In the genomic region with DNA sequence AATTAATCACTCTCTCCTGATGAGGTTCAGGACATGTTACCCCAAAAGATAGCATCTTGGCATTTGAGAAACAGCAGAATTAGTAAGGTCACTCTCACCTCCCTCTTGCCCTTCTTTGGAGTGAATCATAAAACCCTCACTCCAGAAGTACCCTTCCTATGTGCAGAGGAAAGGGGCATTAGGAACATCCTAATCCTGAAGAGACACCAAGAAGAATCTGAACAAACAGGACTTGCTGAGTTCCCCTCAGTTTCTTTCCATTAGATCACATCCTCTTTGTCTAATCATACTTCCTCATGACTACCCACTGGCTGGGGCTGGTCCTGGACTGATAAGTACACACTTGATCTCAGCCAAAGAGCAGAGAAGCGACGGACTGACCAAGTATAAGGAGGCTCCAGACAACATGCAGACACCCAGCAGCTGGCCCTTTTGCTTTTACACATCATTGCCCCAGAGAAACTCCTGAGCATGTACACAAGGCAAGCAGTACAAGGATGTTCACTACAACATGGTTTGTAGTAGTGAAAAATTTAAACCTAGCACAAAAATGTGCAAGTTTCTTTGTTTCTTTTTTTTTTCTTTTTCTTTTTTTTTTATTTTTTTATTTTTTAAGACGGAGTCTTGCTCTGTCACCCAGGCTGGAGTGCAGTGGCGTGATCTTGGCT, we compare ENCODE assay signal across 8 cellular contexts. TPM values are rescaled to one million over a fixed set of nuclear protein-coding genes. Genes with fewer than 3 reads are reported as not detected.
DNase-seq lines count a peak whose midpoint lies in the region; ATAC-seq and TF ChIP-seq lines count a peak whose summit lies in the region.

No MANE protein-coding gene starts in this region.

- no peak overlapping the region for H3K27ac ChIP-seq in ascending aorta

- H3K27me3 Mint-ChIP-seq in activated T-cell treated with anti-CD3 and anti-CD28 coated beads, Interleukin-2, amount 50 U/mL, for 24 hours: peaks cover 15% of the 10 kb centered on the region
- H3K27me3 Mint-ChIP-seq in immature natural killer cell (ENCODE audit: low read depth in 3 of 3): peaks cover 1 to 5% (median 3%) of the 10 kb centered on the region in 3 donors

- H3K27me3 ChIP-seq in ascending aorta: no peaks in the 10 kb centered on the region

- intact Hi-C loops in ascending aorta (cut with DNase I): no loop called here

- H3K4me3 ChIP-seq in ascending aorta: no peak overlapping the region

- H3K36me3 ChIP-seq in ascending aorta: no peaks in the 10 kb centered on the region

- peaks cover 3% of the 10 kb centered on the region for H3K9me3 Mint-ChIP-seq in activated T-cell treated with anti-CD3 and anti-CD28 coated beads, Interleukin-2, amount 50 U/mL, for 24 hours
- peaks cover 0 to 2% (median 0%) of the 10 kb centered on the region in 6 donors for H3K9me3 Mint-ChIP-seq in immature natural killer cell

- no peaks in the 10 kb centered on the region for H3K36me3 Mint-ChIP-seq in activated T-cell treated with anti-CD3 and anti-CD28 coated beads, Interleukin-2, amount 50 U/mL, for 24 hours (ENCODE audit: low read depth)
- H3K36me3 Mint-ChIP-seq in immature natural killer cell: no peaks in the 10 kb centered on the region

- no peak for TF ChIP-seq CTCF in ascending aorta (IDR thresholded peaks at IDR 0.05)

- no peaks in the 10 kb centered on the region for H3K9me3 ChIP-seq in ascending aorta

- H3K4me3 Mint-ChIP-seq in activated T-cell treated with anti-CD3 and anti-CD28 coated beads, Interleukin-2, amount 50 U/mL, for 24 hours: no peak overlapping the region
- no peak overlapping the region for H3K4me3 Mint-ChIP-seq in immature natural killer cell

- no peaks in the 10 kb centered on the region for H3K4me1 ChIP-seq in ascending aorta

- H3K4me1 Mint-ChIP-seq in activated T-cell treated with anti-CD3 and anti-CD28 coated beads, Interleukin-2, amount 50 U/mL, for 24 hours (ENCODE audit: low read depth): peaks cover 8% of the 10 kb centered on the region
- no peaks in the 10 kb centered on the region for H3K4me1 Mint-ChIP-seq in immature natural killer cell

- no peak for DNase-seq in activated T-cell treated with anti-CD3 and anti-CD28 coated beads, Interleukin-2, amount 50 U/mL, for 24 hours
- DNase-seq in activated T-cell treated with anti-CD3 and anti-CD28 coated beads for 4 hours (no peak), ascending aorta (ENCODE audit: low spot score in 2 of 2) (peak; percentile 40 to 66), midbrain (lab: John Stamatoyannopoulos, UW) (peak; percentile 35), NCI-H526 treated with DMSO at 0.1 percent for 48 hours (lab: John Stamatoyannopoulos, UW) (no peak), SW 1271 (lab: John Stamatoyannopoulos, UW) (no peak), immature natural killer cell (no peak)

- ATAC-seq in HG03442 (IDR thresholded peaks at IDR 0.05; ENCODE audit: unreplicated experiment): peak; percentile 77

- H3K27ac Mint-ChIP-seq in activated T-cell treated with anti-CD3 and anti-CD28 coated beads, Interleukin-2, amount 50 U/mL, for 24 hours: peak overlapping the region; percentile 73
- no peak overlapping the region for H3K27ac Mint-ChIP-seq in immature natural killer cell

RNA-seq across cellular contexts. Expression of gene TM6SF1, which starts 15.0 kb away (rescaled TPM):
- total RNA-seq in ascending aorta: 6.3 TPM
- polyA plus RNA-seq in immature natural killer cell: 10 to 100 TPM; 17.2 to 20.2 (median 17.9) TPM

RNA-seq across cellular contexts. Expression of gene BTBD1, which starts 25.4 kb away (rescaled TPM):
- total RNA-seq in ascending aorta: 63.9 TPM
- 10 to 100 TPM; 45.6 to 61.9 (median 56.1) TPM for polyA plus RNA-seq in immature natural killer cell

Comparison
In these comparisons a context has a peak if more than half of its experiments do, and no peak if none do; other contexts are left out.
1. DNase-seq: peak in ascending aorta (2 of 2) and midbrain (single experiment); none in activated T-cell treated with anti-CD3 and anti-CD28 coated beads, Interleukin-2, amount 50 U/mL, for 24 hours (single experiment), activated T-cell treated with anti-CD3 and anti-CD28 coated beads for 4 hours (single experiment), NCI-H526 treated with DMSO at 0.1 percent for 48 hours (single experiment), SW 1271 (0 of 2) and immature natural killer cell (0 of 3).